In the genomic region with DNA sequence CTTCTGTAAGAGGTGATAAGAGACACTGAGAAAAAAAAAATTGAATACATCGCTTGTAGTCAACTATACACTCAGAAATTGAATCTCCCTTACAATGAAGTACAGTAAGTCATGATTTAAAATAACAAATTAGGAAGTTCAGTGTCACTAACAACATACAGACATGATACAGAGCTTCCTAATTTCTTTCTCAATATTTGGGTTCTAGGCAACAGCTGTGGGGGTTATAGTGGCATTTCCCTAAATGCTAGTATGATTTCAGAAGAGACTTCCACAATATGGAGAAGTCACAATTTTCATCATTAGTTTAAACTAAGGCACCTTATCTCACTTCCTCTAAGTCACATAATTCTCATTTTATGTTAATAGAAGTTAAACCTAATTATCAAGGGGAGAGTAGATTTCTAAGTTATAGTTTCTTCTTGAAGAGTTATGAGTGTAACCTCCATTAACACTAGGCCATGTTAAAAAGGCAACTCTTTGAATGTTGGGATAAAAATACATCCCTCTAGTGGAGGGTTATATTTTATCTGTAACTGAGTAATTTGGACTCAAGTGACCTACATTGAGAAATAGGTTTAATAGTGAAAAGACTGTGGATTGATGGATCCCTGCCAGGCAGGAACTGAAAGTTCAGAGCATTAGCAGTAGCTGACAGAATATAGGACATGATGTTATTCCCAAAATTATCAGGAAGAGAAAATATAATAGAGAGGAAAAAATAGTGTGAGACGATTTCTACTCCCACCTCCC, we compare ENCODE assay signal across 13 cellular contexts.
A peak's percentile ranks its signal among the peaks of the same experiment; 100 is the strongest.
DNase-seq lines count a peak whose midpoint lies in the region; ATAC-seq and TF ChIP-seq lines count a peak whose summit lies in the region.
"Had no signal": no experiment of that assay in that cellular context is flagged by ENCODE, and none has a peak within 500 bp of the region (broad histone marks: within the 10 kb centered on the region; RNA-seq: fewer than 3 reads in every experiment).

No MANE protein-coding gene starts in this region.

- H3K27me3 Mint-ChIP-seq in T-cell: no peaks in the 10 kb centered on the region
- H3K27me3 Mint-ChIP-seq: stimulated activated naive B cell treated with anti-CD40 and anti-IgM and Interleukin-4, amounts not matched to agents 10 μg/mL and 1 μg/mL and 100 μg/mL, for 72 hours had no signal

- no peak for TF ChIP-seq POLR2A in testis (IDR thresholded peaks at IDR 0.05)

- H3K9me3 ChIP-seq in hepatocyte (ENCODE audit: low read depth) (no peaks in the 10 kb centered on the region), testis (no peaks in the 10 kb centered on the region)

- H3K27me3 ChIP-seq in hepatocyte (no peaks in the 10 kb centered on the region), testis (no peaks in the 10 kb centered on the region)

- WGBS in hepatocyte (ENCODE audit: low lambda C conversion rate, missing lambda C conversion rate): 93% methylated on average over 2 of the region's 2 CpGs
- 56 to 62% methylated on average over 2 of the region's 2 CpGs for WGBS in testis, 2 donors

- no peak overlapping the region for H3K4me2 ChIP-seq in hepatocyte
- H3K4me2 ChIP-seq: KMS-11 had no signal

- no peaks in the 10 kb centered on the region for H4K20me1 ChIP-seq in hepatocyte (ENCODE audit: insufficient read depth, poor library complexity, severe bottlenecking)

- H3K9me3 Mint-ChIP-seq in T-cell: peaks cover 2 to 10% (median 3%) of the 10 kb centered on the region in 3 donors

- TF ChIP-seq CTCF in hepatocyte (IDR thresholded peaks at IDR 0.05; ENCODE audit: poor library complexity) (no peak), testis (IDR thresholded peaks at IDR 0.05) (no peak)

- H3K4me3 ChIP-seq in hepatocyte: no peak overlapping the region
- no peak overlapping the region for H3K4me3 ChIP-seq in testis

- no peaks in the 10 kb centered on the region for H3K36me3 Mint-ChIP-seq in T-cell
- H3K36me3 Mint-ChIP-seq: stimulated activated naive B cell treated with anti-CD40 and anti-IgM and Interleukin-4, amounts not matched to agents 10 μg/mL and 1 μg/mL and 100 μg/mL, for 72 hours had no signal

- no peak for ATAC-seq in T-cell (replicated peaks in 1 of 4)

- H3K27ac ChIP-seq in hepatocyte (no peak overlapping the region), testis (no peak overlapping the region)
- H3K27ac ChIP-seq: KMS-11 had no signal

- H3K9me2 ChIP-seq in hepatocyte (replicated peaks; ENCODE audit: insufficient read depth): no peaks in the 10 kb centered on the region

- no peaks in the 10 kb centered on the region for H3K36me3 ChIP-seq in hepatocyte (replicated peaks; ENCODE audit: insufficient read depth, low read depth)
- no peaks in the 10 kb centered on the region for H3K36me3 ChIP-seq in testis (ENCODE audit: low read depth, missing control alignments)

- H3K4me1 ChIP-seq in hepatocyte (ENCODE audit: insufficient read depth) (no peaks in the 10 kb centered on the region), testis (no peaks in the 10 kb centered on the region)

- POLR2A ChIA-PET in T-cell (lab: Charles Lee): no interaction called here

- DNase-seq in SIG-M5 treated with dmso at 0.1 percent for 504 hours (lab: John Stamatoyannopoulos, UW; ENCODE audit: unreplicated experiment): peak; percentile 22
- DNase-seq in SIG-M5 (lab: John Stamatoyannopoulos, UW): no peak
- no peak for DNase-seq in T-cell
- DNase-seq in hepatocyte (ENCODE audit: low spot score): peak; percentile 15
- peak; percentile 21 for DNase-seq in testis
- no peak for DNase-seq in NCI-H2227 (lab: John Stamatoyannopoulos, UW; ENCODE audit: unreplicated experiment)
- DNase-seq in D341Med (ENCODE audit: low spot score): no peak
- DNase-seq in DMS 273 (lab: John Stamatoyannopoulos, UW; ENCODE audit: unreplicated experiment): no peak
- DNase-seq: activated CD8-positive, alpha-beta memory T cell treated with anti-CD3 and anti-CD28 coated beads for 24 hours; NCI-H524; stimulated activated naive B cell treated with anti-CD40 and anti-IgM and Interleukin-4, amounts not matched to agents 10 μg/mL and 1 μg/mL and 100 μg/mL, for 72 hours; T-helper 1 cell had no signal

- CTCF ChIA-PET in T-cell (lab: Charles Lee): no interaction called here

- H3K4me1 Mint-ChIP-seq in T-cell: peaks cover 18 to 23% (median 21%) of the 10 kb centered on the region in 3 donors

- peak overlapping the region; percentile 84 to 90 for H3K27ac Mint-ChIP-seq in T-cell
- H3K27ac Mint-ChIP-seq: stimulated activated naive B cell treated with anti-CD40 and anti-IgM and Interleukin-4, amounts not matched to agents 10 μg/mL and 1 μg/mL and 100 μg/mL, for 72 hours had no signal

- H3K4me3 Mint-ChIP-seq in T-cell: peak overlapping the region in 1 of 3 donors; percentile 22
- H3K4me3 Mint-ChIP-seq: stimulated activated naive B cell treated with anti-CD40 and anti-IgM and Interleukin-4, amounts not matched to agents 10 μg/mL and 1 μg/mL and 100 μg/mL, for 72 hours had no signal

- no peak overlapping the region for H2AFZ ChIP-seq in hepatocyte

- H3K79me2 ChIP-seq in hepatocyte: no peaks in the 10 kb centered on the region

- intact Hi-C loops in testis (cut with DNase I; ENCODE audit: low total_unique reads): no loop called here

Comparison
In these comparisons a context has a peak if more than half of its experiments do, and no peak if none do; other contexts are left out.
1. DNase-seq: peak in SIG-M5 treated with dmso at 0.1 percent for 504 hours (single experiment), hepatocyte (single experiment) and testis (single experiment); none in SIG-M5 (single experiment), T-cell (0 of 34), NCI-H2227 (single experiment), D341Med (single experiment) and DMS 273 (single experiment).